In the genomic region with DNA sequence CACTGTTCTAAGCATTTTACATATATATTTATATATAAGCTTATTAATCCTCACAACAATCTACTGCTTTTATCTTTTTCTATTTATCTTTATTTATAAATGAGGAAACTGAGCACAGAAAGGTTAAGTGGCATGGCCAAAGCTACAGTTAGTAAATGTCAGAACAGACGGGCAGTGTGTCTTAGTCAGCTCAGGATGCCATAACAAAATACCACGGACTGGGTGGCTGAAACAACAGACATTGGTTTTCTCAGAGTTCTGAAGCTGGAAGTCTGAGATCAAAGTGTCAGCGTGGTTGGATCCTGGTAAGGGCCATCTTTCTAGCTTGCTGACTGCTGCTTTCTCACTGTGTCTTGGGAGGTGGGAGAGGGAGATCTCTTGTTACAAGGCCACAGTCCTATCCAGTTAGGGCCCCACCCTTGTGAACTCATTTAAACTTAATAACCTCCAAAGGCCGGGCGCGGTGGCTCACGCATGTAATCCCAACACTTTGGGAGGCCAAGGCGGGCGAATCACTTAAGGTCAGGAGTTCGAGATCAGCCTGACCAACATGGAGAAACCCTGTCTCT, we compare ENCODE assay signal across 3 cellular contexts.
TF ChIP-seq lines count a peak whose summit lies in the region.

No MANE protein-coding gene starts in this region.

TF ChIP-seq in HepG2, 621 proteins besides CTCF, POLR2A, EP300 and RAD21:
- TF ChIP-seq RORA (CRISPR knock-in tag; IDR thresholded peaks at IDR 0.05) (no peak), ZNF264 (CRISPR knock-in tag; IDR thresholded peaks at IDR 0.05) (peak; percentile 93), PHF20 (CRISPR knock-in tag; IDR thresholded peaks at IDR 0.05) (no peak), ATF1 (CRISPR knock-in tag; IDR thresholded peaks at IDR 0.05) (no peak), NCOR1 (IDR thresholded peaks at IDR 0.05; ENCODE audit: borderline replicate concordance, low read length) (no peak), ZNF747 (CRISPR knock-in tag; IDR thresholded peaks at IDR 0.05; ENCODE audit: borderline replicate concordance) (no peak), RBAK (CRISPR knock-in tag; IDR thresholded peaks at IDR 0.05) (0 out of 2 replicates have a peak, but pooled peaks have one; percentile 14), MBD4 (IDR thresholded peaks at IDR 0.05; ENCODE audit: borderline replicate concordance, low read length) (no peak), ZFP36L1 (CRISPR knock-in tag; IDR thresholded peaks at IDR 0.05) (no peak), ZNF850 (CRISPR knock-in tag; conservative IDR thresholded peaks at IDR 0.05) (no peak), ZNF44 (CRISPR knock-in tag; IDR thresholded peaks at IDR 0.05) (no peak), ZNF12 (CRISPR knock-in tag; IDR thresholded peaks at IDR 0.05) (peak; percentile 98), NFRKB (IDR thresholded peaks at IDR 0.05) (no peak)
- TF ChIP-seq, protein P1, sequence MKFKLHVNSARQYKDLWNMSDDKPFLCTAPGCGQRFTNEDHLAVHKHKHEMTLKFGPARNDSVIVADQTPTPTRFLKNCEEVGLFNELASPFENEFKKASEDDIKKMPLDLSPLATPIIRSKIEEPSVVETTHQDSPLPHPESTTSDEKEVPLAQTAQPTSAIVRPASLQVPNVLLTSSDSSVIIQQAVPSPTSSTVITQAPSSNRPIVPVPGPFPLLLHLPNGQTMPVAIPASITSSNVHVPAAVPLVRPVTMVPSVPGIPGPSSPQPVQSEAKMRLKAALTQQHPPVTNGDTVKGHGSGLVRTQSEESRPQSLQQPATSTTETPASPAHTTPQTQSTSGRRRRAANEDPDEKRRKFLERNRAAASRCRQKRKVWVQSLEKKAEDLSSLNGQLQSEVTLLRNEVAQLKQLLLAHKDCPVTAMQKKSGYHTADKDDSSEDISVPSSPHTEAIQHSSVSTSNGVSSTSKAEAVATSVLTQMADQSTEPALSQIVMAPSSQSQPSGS (CRISPR knock-in tag; IDR thresholded peaks at IDR 0.05), result no peak
- TF ChIP-seq, protein P2, sequence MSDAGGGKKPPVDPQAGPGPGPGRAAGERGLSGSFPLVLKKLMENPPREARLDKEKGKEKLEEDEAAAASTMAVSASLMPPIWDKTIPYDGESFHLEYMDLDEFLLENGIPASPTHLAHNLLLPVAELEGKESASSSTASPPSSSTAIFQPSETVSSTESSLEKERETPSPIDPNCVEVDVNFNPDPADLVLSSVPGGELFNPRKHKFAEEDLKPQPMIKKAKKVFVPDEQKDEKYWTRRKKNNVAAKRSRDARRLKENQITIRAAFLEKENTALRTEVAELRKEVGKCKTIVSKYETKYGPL (CRISPR knock-in tag; IDR thresholded peaks at IDR 0.05), result no peak
- TF ChIP-seq, protein P3, sequence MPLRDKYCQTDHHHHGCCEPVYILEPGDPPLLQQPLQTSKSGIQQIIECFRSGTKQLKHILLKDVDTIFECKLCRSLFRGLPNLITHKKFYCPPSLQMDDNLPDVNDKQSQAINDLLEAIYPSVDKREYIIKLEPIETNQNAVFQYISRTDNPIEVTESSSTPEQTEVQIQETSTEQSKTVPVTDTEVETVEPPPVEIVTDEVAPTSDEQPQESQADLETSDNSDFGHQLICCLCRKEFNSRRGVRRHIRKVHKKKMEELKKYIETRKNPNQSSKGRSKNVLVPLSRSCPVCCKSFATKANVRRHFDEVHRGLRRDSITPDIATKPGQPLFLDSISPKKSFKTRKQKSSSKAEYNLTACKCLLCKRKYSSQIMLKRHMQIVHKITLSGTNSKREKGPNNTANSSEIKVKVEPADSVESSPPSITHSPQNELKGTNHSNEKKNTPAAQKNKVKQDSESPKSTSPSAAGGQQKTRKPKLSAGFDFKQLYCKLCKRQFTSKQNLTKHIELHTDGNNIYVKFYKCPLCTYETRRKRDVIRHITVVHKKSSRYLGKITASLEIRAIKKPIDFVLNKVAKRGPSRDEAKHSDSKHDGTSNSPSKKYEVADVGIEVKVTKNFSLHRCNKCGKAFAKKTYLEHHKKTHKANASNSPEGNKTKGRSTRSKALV (CRISPR knock-in tag; IDR thresholded peaks at IDR 0.05), result no peak

TF ChIP-seq in HEK293, 187 proteins besides CTCF, POLR2A, EP300 and RAD21:
- peak; percentile 31; the same call in 1 of the 2 replicates for TF ChIP-seq KLF1 (tag by site-specific recombination; IDR thresholded peaks at IDR 0.05)
- TF ChIP-seq ZNF621 (tag by site-specific recombination; IDR thresholded peaks at IDR 0.05), result no peak

TF ChIP-seq in WTC11, 78 proteins besides CTCF, POLR2A, EP300 and RAD21:
- TF ChIP-seq ESRRA (CRISPR knock-in tag; IDR thresholded peaks at IDR 0.05; ENCODE audit: borderline replicate concordance) (no peak), GRHL2 (CRISPR knock-in tag; IDR thresholded peaks at IDR 0.05; ENCODE audit: insufficient replicate concordance, severe bottlenecking) (no peak), ZNF423 (CRISPR knock-in tag; IDR thresholded peaks at IDR 0.05) (no peak), ZNF219 (CRISPR knock-in tag; IDR thresholded peaks at IDR 0.05; ENCODE audit: borderline replicate concordance) (no peak), MYBL2 (CRISPR knock-in tag; IDR thresholded peaks at IDR 0.05) (no peak), STAT6 (CRISPR knock-in tag; conservative IDR thresholded peaks at IDR 0.05; ENCODE audit: low read depth) (no peak), JUN (CRISPR knock-in tag; IDR thresholded peaks at IDR 0.05) (no peak), SMAD4 (CRISPR knock-in tag; IDR thresholded peaks at IDR 0.05) (no peak), MXD4 (CRISPR knock-in tag; IDR thresholded peaks at IDR 0.05; ENCODE audit: borderline replicate concordance) (no peak), SP1 (CRISPR knock-in tag; conservative IDR thresholded peaks at IDR 0.05) (no peak)
- TF ChIP-seq, protein P4, sequence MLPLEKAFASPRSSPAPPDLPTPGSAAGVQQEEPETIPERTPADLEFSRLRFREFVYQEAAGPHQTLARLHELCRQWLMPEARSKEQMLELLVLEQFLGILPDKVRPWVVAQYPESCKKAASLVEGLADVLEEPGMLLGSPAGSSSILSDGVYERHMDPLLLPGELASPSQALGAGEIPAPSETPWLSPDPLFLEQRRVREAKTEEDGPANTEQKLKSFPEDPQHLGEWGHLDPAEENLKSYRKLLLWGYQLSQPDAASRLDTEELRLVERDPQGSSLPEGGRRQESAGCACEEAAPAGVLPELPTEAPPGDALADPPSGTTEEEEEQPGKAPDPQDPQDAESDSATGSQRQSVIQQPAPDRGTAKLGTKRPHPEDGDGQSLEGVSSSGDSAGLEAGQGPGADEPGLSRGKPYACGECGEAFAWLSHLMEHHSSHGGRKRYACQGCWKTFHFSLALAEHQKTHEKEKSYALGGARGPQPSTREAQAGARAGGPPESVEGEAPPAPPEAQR (CRISPR knock-in tag; IDR thresholded peaks at IDR 0.05), result no peak
- TF ChIP-seq, protein P5, sequence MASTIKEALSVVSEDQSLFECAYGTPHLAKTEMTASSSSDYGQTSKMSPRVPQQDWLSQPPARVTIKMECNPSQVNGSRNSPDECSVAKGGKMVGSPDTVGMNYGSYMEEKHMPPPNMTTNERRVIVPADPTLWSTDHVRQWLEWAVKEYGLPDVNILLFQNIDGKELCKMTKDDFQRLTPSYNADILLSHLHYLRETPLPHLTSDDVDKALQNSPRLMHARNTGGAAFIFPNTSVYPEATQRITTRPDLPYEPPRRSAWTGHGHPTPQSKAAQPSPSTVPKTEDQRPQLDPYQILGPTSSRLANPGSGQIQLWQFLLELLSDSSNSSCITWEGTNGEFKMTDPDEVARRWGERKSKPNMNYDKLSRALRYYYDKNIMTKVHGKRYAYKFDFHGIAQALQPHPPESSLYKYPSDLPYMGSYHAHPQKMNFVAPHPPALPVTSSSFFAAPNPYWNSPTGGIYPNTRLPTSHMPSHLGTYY (CRISPR knock-in tag; IDR thresholded peaks at IDR 0.05), result no peak
